ENCODE assay signal across 8 cellular contexts in genomic region chr5:40736103-40736875, GRCh38. TPM values are rescaled to one million over a fixed set of nuclear protein-coding genes. Genes with fewer than 3 reads are reported as not detected.
DNase-seq lines count a peak whose midpoint lies in the region; ATAC-seq and TF ChIP-seq lines count a peak whose summit lies in the region.

No MANE protein-coding gene starts in this region.

- H3K27me3 Mint-ChIP-seq in natural killer cell treated with Interleukin-12 subunit alpha and Interleukin-12 subunit beta and Interleukin-15 and Interleukin-18, amount 100 ng/mL, for 72 hours = no peaks in the 10 kb centered on the region
- H3K27me3 Mint-ChIP-seq in WTC11 (ENCODE audit: low read depth) = no peaks in the 10 kb centered on the region

- no peaks in the 10 kb centered on the region for H3K9me3 Mint-ChIP-seq in natural killer cell treated with Interleukin-12 subunit alpha and Interleukin-12 subunit beta and Interleukin-15 and Interleukin-18, amount 100 ng/mL, for 72 hours
- H3K9me3 Mint-ChIP-seq in WTC11 = peaks cover 11% of the 10 kb centered on the region; the same call in 1 of the 2 replicates

- peaks cover 53% of the 10 kb centered on the region for H3K79me2 ChIP-seq in DND-41 (ENCODE audit: insufficient read depth, low read length)

- peaks cover 20 to 34% of the 10 kb centered on the region in 2 donors for H3K4me1 Mint-ChIP-seq in natural killer cell treated with Interleukin-12 subunit alpha and Interleukin-12 subunit beta and Interleukin-15 and Interleukin-18, amount 100 ng/mL, for 72 hours (ENCODE audit: low read depth in 2 of 2)
- H3K4me1 Mint-ChIP-seq in WTC11 = no peaks in the 10 kb centered on the region

- POLR2A ChIA-PET in WTC11 (lab: Charles Lee) = no interaction called here

- H4K20me1 ChIP-seq in DND-41 (ENCODE audit: insufficient read depth, low read length) = no peaks in the 10 kb centered on the region

- no peaks in the 10 kb centered on the region for H3K9me3 ChIP-seq in DND-41 (ENCODE audit: insufficient read depth, low read length, severe bottlenecking)
- H3K9me3 ChIP-seq in effector memory CD4-positive, alpha-beta T cell (ENCODE audit: control insufficient read depth, low read length) = no peaks in the 10 kb centered on the region

- no peak overlapping the region for H3K4me2 ChIP-seq in DND-41 (ENCODE audit: insufficient read depth, low read length)

- H3K27ac ChIP-seq in DND-41 (ENCODE audit: low read length) = peak overlapping the region; percentile 6
- no peak overlapping the region for H3K27ac ChIP-seq in effector memory CD4-positive, alpha-beta T cell (ENCODE audit: insufficient read depth, low read length, poor library complexity, severe bottlenecking)

- H3K36me3 ChIP-seq in DND-41 (ENCODE audit: insufficient read depth, low read length) = peaks cover 26% of the 10 kb centered on the region
- H3K36me3 ChIP-seq in effector memory CD4-positive, alpha-beta T cell (ENCODE audit: control insufficient read depth, insufficient read depth, low read length) = peaks cover 18% of the 10 kb centered on the region

- peaks cover 22% of the 10 kb centered on the region for H3K4me1 ChIP-seq in DND-41 (ENCODE audit: insufficient read depth, low read length)
- no peaks in the 10 kb centered on the region for H3K4me1 ChIP-seq in effector memory CD4-positive, alpha-beta T cell (ENCODE audit: control insufficient read depth, insufficient read depth, low read length, poor library complexity, severe bottlenecking)

- DNase-seq in DND-41 (no peak), SHP77 treated with DMSO at 0.1 percent for 48 hours (lab: John Stamatoyannopoulos, UW) (peak; percentile 43), erythroblast (lab: John Stamatoyannopoulos, UW) (peak; percentile 48 to 66), WTC11 (ENCODE audit: low spot score) (no peak)
- peak; percentile 60 for DNase-seq in Jurkat, Clone E6-1 (ENCODE audit: low read depth, low spot score)
- DNase-seq in natural killer cell treated with Interleukin-12 subunit alpha and Interleukin-12 subunit beta and Interleukin-15 and Interleukin-18, amount 100 ng/mL, for 72 hours (ENCODE audit: low spot score) = no peak
- no peak for DNase-seq in effector memory CD4-positive, alpha-beta T cell

- ATAC-seq in DND-41 (ENCODE audit: insufficient read depth, low read depth) (peak; percentile 82), GM19455 (IDR thresholded peaks at IDR 0.05; ENCODE audit: unreplicated experiment) (peak; percentile 87), WTC11 (no peak)
- ATAC-seq in natural killer cell treated with Interleukin-12 subunit alpha and Interleukin-12 subunit beta and Interleukin-15 and Interleukin-18, amount 100 ng/mL, for 72 hours = peak; percentile 53 to 57

- H3K4me3 ChIP-seq in DND-41 (ENCODE audit: low read depth in 1 of 2, low read length in 2 of 2) = no peak overlapping the region
- no peak overlapping the region for H3K4me3 ChIP-seq in Jurkat, Clone E6-1 (ENCODE audit: low read length)
- no peak overlapping the region for H3K4me3 ChIP-seq in effector memory CD4-positive, alpha-beta T cell (ENCODE audit: insufficient read depth, low read depth, low read length, poor library complexity, severe bottlenecking)

- peaks cover 19% of the 10 kb centered on the region for H3K36me3 Mint-ChIP-seq in natural killer cell treated with Interleukin-12 subunit alpha and Interleukin-12 subunit beta and Interleukin-15 and Interleukin-18, amount 100 ng/mL, for 72 hours
- H3K36me3 Mint-ChIP-seq in WTC11 = peaks cover 14% of the 10 kb centered on the region

- TF ChIP-seq POLR2A in erythroblast (IDR thresholded peaks at IDR 0.05; ENCODE audit: low read length) = no peak

- CTCF ChIA-PET in WTC11 (lab: Charles Lee) = interaction anchor here (1.0 kb wide), 1 partner anchor 788 kb away, joined by 4 read pairs; no protein-coding TSS in a partner anchor

- no peak overlapping the region for H2AFZ ChIP-seq in DND-41 (ENCODE audit: low read depth, low read length)

- H3K27ac Mint-ChIP-seq in natural killer cell treated with Interleukin-12 subunit alpha and Interleukin-12 subunit beta and Interleukin-15 and Interleukin-18, amount 100 ng/mL, for 72 hours = peak overlapping the region in 1 of 2 donors; percentile 28
- no peak overlapping the region for H3K27ac Mint-ChIP-seq in WTC11

- no peaks in the 10 kb centered on the region for H3K27me3 ChIP-seq in DND-41 (ENCODE audit: insufficient read depth, low read length, poor library complexity)
- H3K27me3 ChIP-seq in effector memory CD4-positive, alpha-beta T cell (replicated peaks; ENCODE audit: control insufficient read depth, insufficient read depth, low read length, poor library complexity, severe bottlenecking) = no peaks in the 10 kb centered on the region

- H3K4me3 Mint-ChIP-seq in natural killer cell treated with Interleukin-12 subunit alpha and Interleukin-12 subunit beta and Interleukin-15 and Interleukin-18, amount 100 ng/mL, for 72 hours = no peak overlapping the region
- H3K4me3 Mint-ChIP-seq in WTC11 = no peak overlapping the region

- TF ChIP-seq CTCF in DND-41 (IDR thresholded peaks at IDR 0.05; ENCODE audit: borderline replicate concordance, extremely low read depth, low read length, poor library complexity, severe bottlenecking) (peak; percentile 83), WTC11 (IDR thresholded peaks at IDR 0.05) (no peak)

- no peak overlapping the region for H3K9ac ChIP-seq in DND-41 (ENCODE audit: low read depth, low read length)

TF ChIP-seq in WTC11, 78 proteins besides CTCF, POLR2A, EP300 and RAD21:
- TF ChIP-seq, protein P1, sequence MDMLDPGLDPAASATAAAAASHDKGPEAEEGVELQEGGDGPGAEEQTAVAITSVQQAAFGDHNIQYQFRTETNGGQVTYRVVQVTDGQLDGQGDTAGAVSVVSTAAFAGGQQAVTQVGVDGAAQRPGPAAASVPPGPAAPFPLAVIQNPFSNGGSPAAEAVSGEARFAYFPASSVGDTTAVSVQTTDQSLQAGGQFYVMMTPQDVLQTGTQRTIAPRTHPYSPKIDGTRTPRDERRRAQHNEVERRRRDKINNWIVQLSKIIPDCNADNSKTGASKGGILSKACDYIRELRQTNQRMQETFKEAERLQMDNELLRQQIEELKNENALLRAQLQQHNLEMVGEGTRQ (CRISPR knock-in tag; IDR thresholded peaks at IDR 0.05) = no peak
- no peak for TF ChIP-seq ZNF425 (CRISPR knock-in tag; conservative IDR thresholded peaks at IDR 0.05)

RNA-seq across cellular contexts. Expression of gene TTC33, which starts 19.5 kb away (rescaled TPM):
- 29.3 TPM for polyA plus RNA-seq in Jurkat, Clone E6-1 (2012; ENCODE audit: insufficient read depth, insufficient read length)
- total RNA-seq in natural killer cell treated with Interleukin-12 subunit alpha and Interleukin-12 subunit beta and Interleukin-15 and Interleukin-18, amount 100 ng/mL, for 72 hours = 10 to 100 TPM; 13.5 to 16.9 TPM
- total RNA-seq in WTC11 (2021) = 9.2 to 10.7 TPM (median 10.6 TPM) in 3 replicates

RNA-seq across cellular contexts. Expression of gene PTGER4, which starts 56.6 kb away (rescaled TPM):
- polyA plus RNA-seq in Jurkat, Clone E6-1 (2012; ENCODE audit: insufficient read depth, insufficient read length) = 22.7 TPM
- total RNA-seq in natural killer cell treated with Interleukin-12 subunit alpha and Interleukin-12 subunit beta and Interleukin-15 and Interleukin-18, amount 100 ng/mL, for 72 hours = 100 to 1,000 TPM; 144 to 154 TPM
- 0.92 to 3.1 TPM (median 0.96 TPM) in 3 replicates for total RNA-seq in WTC11 (2021)

Comparison
In these comparisons a context has a peak if more than half of its experiments do, and no peak if none do; other contexts are left out.
1. DNase-seq: peak in Jurkat, Clone E6-1 (single experiment), SHP77 treated with DMSO at 0.1 percent for 48 hours (single experiment) and erythroblast (2 of 2); none in DND-41 (single experiment), natural killer cell treated with Interleukin-12 subunit alpha and Interleukin-12 subunit beta and Interleukin-15 and Interleukin-18, amount 100 ng/mL, for 72 hours (single experiment), effector memory CD4-positive, alpha-beta T cell (0 of 3) and WTC11 (single experiment).
2. RNA of gene PTGER4, which starts 56.6 kb away (total RNA-seq): 144 to 154 TPM in natural killer cell treated with Interleukin-12 subunit alpha and Interleukin-12 subunit beta and Interleukin-15 and Interleukin-18, amount 100 ng/mL, for 72 hours; 0.92 to 3.1 TPM in WTC11; every median in the first group is over 10 times any median in the second.